Comparison of ENCODE assay signal across 9 cellular contexts in genomic region chr1:68112835-68113243, GRCh38.
DNase-seq lines count a peak whose midpoint lies in the region; ATAC-seq and TF ChIP-seq lines count a peak whose summit lies in the region.
"Had no signal": no experiment of that assay in that cellular context is flagged by ENCODE, and none has a peak within 500 bp of the region (broad histone marks: within the 10 kb centered on the region; RNA-seq: fewer than 3 reads in every experiment).

No MANE protein-coding gene starts in this region.

- H3K4me3 ChIP-seq in ascending aorta (no peak overlapping the region), heart left ventricle (no peak overlapping the region), thyroid gland (replicated peaks in 1 of 3) (no peak overlapping the region)
- H3K4me3 ChIP-seq: Peyer's patch had no signal

- ATAC-seq in heart left ventricle (peak; percentile 25 to 64 (median 38)), GM18867 (IDR thresholded peaks at IDR 0.05; ENCODE audit: unreplicated experiment) (no peak), GM18517 (IDR thresholded peaks at IDR 0.05; ENCODE audit: unreplicated experiment) (no peak)

- TF ChIP-seq CTCF in ascending aorta (IDR thresholded peaks at IDR 0.05): no peak
- no peak for TF ChIP-seq CTCF in heart left ventricle (IDR thresholded peaks at IDR 0.05)
- no peak for TF ChIP-seq CTCF in thyroid gland (IDR thresholded peaks at IDR 0.05)

- H3K27me3 ChIP-seq in ascending aorta (no peaks in the 10 kb centered on the region), heart left ventricle (no peaks in the 10 kb centered on the region), thyroid gland (no peaks in the 10 kb centered on the region)
- H3K27me3 ChIP-seq: Peyer's patch had no signal

- H3K4me1 ChIP-seq in ascending aorta: peaks cover 0 to 15% of the 10 kb centered on the region in 2 donors
- H3K4me1 ChIP-seq in heart left ventricle: peaks cover 0 to 32% (median 20%) of the 10 kb centered on the region in 12 donors
- H3K4me1 ChIP-seq in thyroid gland: peaks cover 0 to 8% of the 10 kb centered on the region in 2 donors

- H3K27ac ChIP-seq in ascending aorta (peak overlapping the region; percentile 7 to 54), heart left ventricle (no peak overlapping the region), thyroid gland (no peak overlapping the region)
- H3K27ac ChIP-seq: Peyer's patch had no signal

- DNase-seq in NCI-H1105 treated with DMSO at 0.1 percent for 48 hours (lab: John Stamatoyannopoulos, UW): peak; percentile 6
- no peak for DNase-seq in NCI-H1105 (lab: John Stamatoyannopoulos, UW)
- DNase-seq in ascending aorta (ENCODE audit: low spot score in 2 of 2): no peak
- DNase-seq in heart left ventricle: peak in 3 of 5 donors; percentile 23 to 44 (median 40)
- peak; percentile 76 to 79 for DNase-seq in thyroid gland
- DNase-seq in stimulated activated CD4-positive, alpha-beta T cell treated with anti-CD3 and anti-CD28 coated beads, Interleukin-4, amount 100 ng/mL, for 24 hours: no peak
- DNase-seq: Peyer's patch had no signal

- WGBS in heart left ventricle, 4 donors: 32 to 46% (median 35%) methylated on average over 7 of the region's 7 CpGs
- WGBS in thyroid gland, 2 donors: 32 to 41% methylated on average over 7 of the region's 7 CpGs

- intact Hi-C loops in ascending aorta (cut with DNase I): loop anchor here (2.0 kb wide), 2 partner anchors 262 to 578 kb away; no protein-coding TSS in a partner anchor
- intact Hi-C loops in heart left ventricle (cut with DNase I): loop anchor here (1.0 to 10.0 kb wide), 11 partner anchors 61 to 588 kb away; partner anchors contain the start of genes RPE65 (in 2 of the 10) and DIRAS3 (in 1 of the 10)
- intact Hi-C loops in thyroid gland (cut with DNase I): loop anchor here (10.0 kb wide), 2 partner anchors 258 to 348 kb away; no protein-coding TSS in a partner anchor

- no peak for TF ChIP-seq POLR2A in heart left ventricle (IDR thresholded peaks at IDR 0.05)
- TF ChIP-seq POLR2A in thyroid gland (IDR thresholded peaks at IDR 0.05): no peak

- H3K9me3 ChIP-seq in ascending aorta: no peaks in the 10 kb centered on the region
- H3K9me3 ChIP-seq in heart left ventricle: no peaks in the 10 kb centered on the region
- H3K9me3 ChIP-seq in thyroid gland: no peaks in the 10 kb centered on the region
- H3K9me3 ChIP-seq: Peyer's patch had no signal

- no peaks in the 10 kb centered on the region for H3K36me3 ChIP-seq in ascending aorta
- H3K36me3 ChIP-seq in heart left ventricle: no peaks in the 10 kb centered on the region
- no peaks in the 10 kb centered on the region for H3K36me3 ChIP-seq in thyroid gland
- H3K36me3 ChIP-seq: Peyer's patch had no signal

Comparison
In these comparisons a context has a peak if more than half of its experiments do, and no peak if none do; other contexts are left out.
1. DNase-seq: peak in NCI-H1105 treated with DMSO at 0.1 percent for 48 hours (single experiment), heart left ventricle (3 of 5) and thyroid gland (2 of 2); none in NCI-H1105 (single experiment), ascending aorta (0 of 2) and stimulated activated CD4-positive, alpha-beta T cell treated with anti-CD3 and anti-CD28 coated beads, Interleukin-4, amount 100 ng/mL, for 24 hours (single experiment).
2. H3K27ac ChIP-seq: peak in ascending aorta (2 of 2); none in heart left ventricle (0 of 12) and thyroid gland (0 of 3).
3. ATAC-seq: peak in heart left ventricle (4 of 4); none in GM18867 (single experiment) and GM18517 (single experiment).